Comparison of ENCODE assay signal across 1 cellular context in the genomic region with DNA sequence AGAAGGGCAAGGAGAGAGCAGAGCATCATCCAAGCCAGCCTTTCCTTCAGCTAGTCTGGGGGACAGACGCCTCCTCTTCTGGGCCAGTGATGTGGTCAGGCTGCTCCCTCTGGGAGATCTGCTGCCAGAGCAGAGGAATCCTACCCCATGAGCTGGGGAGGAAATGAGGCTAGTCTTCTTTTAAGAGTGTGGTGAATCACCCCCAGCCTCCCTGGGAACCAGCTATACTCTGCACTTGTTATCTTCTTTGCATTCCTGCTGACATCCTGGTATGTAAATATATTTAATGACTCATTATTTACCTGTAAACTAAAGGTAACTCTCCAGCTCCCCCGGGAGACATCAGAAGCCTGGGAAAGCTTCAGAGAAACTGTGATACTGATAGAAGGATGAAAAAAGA.
TF ChIP-seq lines count a peak whose summit lies in the region.

No MANE protein-coding gene starts in this region.

TF ChIP-seq in GM23338, 12 proteins besides CTCF, POLR2A, EP300 and RAD21:
- TF ChIP-seq ZNF462 (CRISPR knock-in tag; IDR thresholded peaks at IDR 0.05) (peak; percentile 68), NANOG (IDR thresholded peaks at IDR 0.05; ENCODE audit: borderline replicate concordance) (peak; percentile 56; the same call in 1 of the 2 replicates), EZH2 (IDR thresholded peaks at IDR 0.05; ENCODE audit: low read depth, unreplicated experiment) (no peak), EZH2phosphoT487 (IDR thresholded peaks at IDR 0.05; ENCODE audit: unreplicated experiment) (no peak), REST (IDR thresholded peaks at IDR 0.05; ENCODE audit: unreplicated experiment) (no peak), STAT1 (IDR thresholded peaks at IDR 0.05; ENCODE audit: unreplicated experiment) (no peak), ZNF114 (CRISPR knock-in tag; IDR thresholded peaks at IDR 0.05) (no peak)
- TF ChIP-seq, protein P1, sequence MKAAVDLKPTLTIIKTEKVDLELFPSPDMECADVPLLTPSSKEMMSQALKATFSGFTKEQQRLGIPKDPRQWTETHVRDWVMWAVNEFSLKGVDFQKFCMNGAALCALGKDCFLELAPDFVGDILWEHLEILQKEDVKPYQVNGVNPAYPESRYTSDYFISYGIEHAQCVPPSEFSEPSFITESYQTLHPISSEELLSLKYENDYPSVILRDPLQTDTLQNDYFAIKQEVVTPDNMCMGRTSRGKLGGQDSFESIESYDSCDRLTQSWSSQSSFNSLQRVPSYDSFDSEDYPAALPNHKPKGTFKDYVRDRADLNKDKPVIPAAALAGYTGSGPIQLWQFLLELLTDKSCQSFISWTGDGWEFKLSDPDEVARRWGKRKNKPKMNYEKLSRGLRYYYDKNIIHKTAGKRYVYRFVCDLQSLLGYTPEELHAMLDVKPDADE (IDR thresholded peaks at IDR 0.05): no peak
